In genomic region chr10:133276435-133277201, GRCh38 we compare ENCODE assay signal across 8 cellular contexts. TPM values are rescaled to one million over a fixed set of nuclear protein-coding genes. Genes with fewer than 3 reads are reported as not detected.
DNase-seq lines count a peak whose midpoint lies in the region; ATAC-seq, FAIRE-seq and TF ChIP-seq lines count a peak whose summit lies in the region.

Gene ADAM8 (minus strand): TSS chr10:133276868. CDS start chr10:133276817, 51 bp downstream.

- H3K27me3 ChIP-seq in prostate gland (replicated peaks; ENCODE audit: insufficient read depth): no peaks in the 10 kb centered on the region

- peak within 1 kb of the TSS; percentile 4 to 28 for H3K4me3 ChIP-seq in prostate gland

- ATAC-seq in HG03432 (IDR thresholded peaks at IDR 0.05; ENCODE audit: unreplicated experiment): peak; percentile 57

- H3K36me3 Mint-ChIP-seq in activated CD4-positive, alpha-beta T cell treated with anti-CD3 and anti-CD28 coated beads, Interleukin-2, amount 10 ng/mL, durations not matched to agents 7 days and 5 days (ENCODE audit: low read depth): peaks cover 13% of the 10 kb centered on the region

- no peaks in the 10 kb centered on the region for H3K27me3 Mint-ChIP-seq in activated CD4-positive, alpha-beta T cell treated with anti-CD3 and anti-CD28 coated beads, Interleukin-2, amount 10 ng/mL, durations not matched to agents 7 days and 5 days

- DNase-seq in AG08396 (ENCODE audit: low spot score): peak; percentile 73
- peak; percentile 95 for DNase-seq in GM19238 (ENCODE audit: insufficient read length, low spot score)
- DNase-seq in activated CD4-positive, alpha-beta T cell treated with anti-CD3 and anti-CD28 coated beads, Interleukin-2, amount 10 ng/mL, durations not matched to agents 7 days and 5 days: peak; percentile 72
- DNase-seq in epithelial cell of prostate (ENCODE audit: low read depth, low spot score): no peak
- no peak for DNase-seq in prostate gland (ENCODE audit: low spot score)
- DNase-seq in A172 (ENCODE audit: low spot score): no peak
- DNase-seq in urothelium cell line (ENCODE audit: low spot score): no peak

- peaks cover under 1 to 5% of the 10 kb centered on the region in 2 donors for H3K36me3 ChIP-seq in prostate gland

- peaks cover 6% of the 10 kb centered on the region for H3K4me1 ChIP-seq in prostate gland (replicated peaks)

- H3K27ac ChIP-seq in epithelial cell of prostate: peak within 1 kb of the TSS; percentile 90
- H3K27ac ChIP-seq in prostate gland: peak within 1 kb of the TSS in 1 of 2 donors; percentile 73

- CTCF ChIA-PET in activated CD4-positive, alpha-beta T cell treated with anti-CD3 and anti-CD28 coated beads, Interleukin-2, amount 10 ng/mL, durations not matched to agents 7 days and 5 days (lab: Charles Lee): interaction anchor here (1.5 to 3.3 kb wide), 4 partner anchors 10 to 31 kb away, joined by 6 to 18 read pairs (median 10); no protein-coding TSS in a partner anchor

- peaks cover 36% of the 10 kb centered on the region for H3K4me1 Mint-ChIP-seq in activated CD4-positive, alpha-beta T cell treated with anti-CD3 and anti-CD28 coated beads, Interleukin-2, amount 10 ng/mL, durations not matched to agents 7 days and 5 days

- H3K27ac Mint-ChIP-seq in activated CD4-positive, alpha-beta T cell treated with anti-CD3 and anti-CD28 coated beads, Interleukin-2, amount 10 ng/mL, durations not matched to agents 7 days and 5 days: peak within 1 kb of the TSS; percentile 96

- peak; percentile 6 for TF ChIP-seq POLR2A in prostate gland (IDR thresholded peaks at IDR 0.05)

- 11% methylated on average over 9 of the region's 63 CpGs for WGBS in prostate gland

- POLR2A ChIA-PET in activated CD4-positive, alpha-beta T cell treated with anti-CD3 and anti-CD28 coated beads, Interleukin-2, amount 10 ng/mL, durations not matched to agents 7 days and 5 days (lab: Charles Lee): no interaction called here

- intact Hi-C loops in prostate gland (cut with DNase I): no loop called here

- no peaks in the 10 kb centered on the region for H3K9me3 Mint-ChIP-seq in activated CD4-positive, alpha-beta T cell treated with anti-CD3 and anti-CD28 coated beads, Interleukin-2, amount 10 ng/mL, durations not matched to agents 7 days and 5 days

- TF ChIP-seq CTCF in prostate gland (IDR thresholded peaks at IDR 0.05): no peak

- peak within 1 kb of the TSS; percentile 87 for H3K4me3 Mint-ChIP-seq in activated CD4-positive, alpha-beta T cell treated with anti-CD3 and anti-CD28 coated beads, Interleukin-2, amount 10 ng/mL, durations not matched to agents 7 days and 5 days

- H3K9me3 ChIP-seq in prostate gland: no peaks in the 10 kb centered on the region

- no peak for FAIRE-seq in urothelium cell line (lab: Jason Lieb, UNC)

RNA-seq across cellular contexts. Expression of gene ADAM8, which starts in this region (rescaled TPM):
- total RNA-seq in activated CD4-positive, alpha-beta T cell treated with anti-CD3 and anti-CD28 coated beads, Interleukin-2, amount 10 ng/mL, durations not matched to agents 7 days and 5 days: 100 to 1,000 TPM; 123 to 153 TPM
- total RNA-seq in prostate gland: 1 to 10 TPM; 7.2 to 7.4 TPM
- 0.31 and 0.93 TPM in 2 replicates for total RNA-seq in A172 (2014; rRNA removed; shearing (Covaris generic))

Comparison
In these comparisons a context has a peak if more than half of its experiments do, and no peak if none do; other contexts are left out.
1. RNA of gene ADAM8 (total RNA-seq): 123 to 153 TPM in activated CD4-positive, alpha-beta T cell treated with anti-CD3 and anti-CD28 coated beads, Interleukin-2, amount 10 ng/mL, durations not matched to agents 7 days and 5 days; 7.2 to 7.4 TPM in prostate gland and 0.31 to 0.93 TPM in A172; every median in the first group is over 10 times any median in the second.
2. DNase-seq: peak in AG08396 (single experiment), GM19238 (single experiment) and activated CD4-positive, alpha-beta T cell treated with anti-CD3 and anti-CD28 coated beads, Interleukin-2, amount 10 ng/mL, durations not matched to agents 7 days and 5 days (single experiment); none in epithelial cell of prostate (single experiment), prostate gland (single experiment), A172 (single experiment) and urothelium cell line (single experiment).